26 cellular contexts compared by ENCODE assay signal in genomic region chr9:136913701-136914438, GRCh38. TPM values are rescaled to one million over a fixed set of nuclear protein-coding genes. Genes with fewer than 3 reads are reported as not detected.
"Had no signal": no experiment of that assay in that cellular context is flagged by ENCODE, and none has a peak within 500 bp of the region (broad histone marks: within the 10 kb centered on the region; RNA-seq: fewer than 3 reads in every experiment).

No MANE protein-coding gene starts in this region.

- H3K4me3 Mint-ChIP-seq: activated naive CD4-positive, alpha-beta T cell treated with anti-CD3 and anti-CD28 coated beads for 36 hours; activated naive CD8-positive, alpha-beta T cell; activated T-cell treated with anti-CD3 and anti-CD28 coated beads, Interleukin-2, amount 50 U/mL, for 4 hours; T-cell had no signal

- H3K27ac Mint-ChIP-seq: activated naive CD4-positive, alpha-beta T cell treated with anti-CD3 and anti-CD28 coated beads for 36 hours; activated naive CD8-positive, alpha-beta T cell; T-cell had no signal

- H3K27ac ChIP-seq: brain microvascular endothelial cell, cardiac muscle cell, KMS-11, SK-N-MC, VCaP had no signal

- H3K9ac ChIP-seq: KMS-11 had no signal

- H3K4me2 ChIP-seq: KMS-11 had no signal

- H3K27me3 Mint-ChIP-seq: activated naive CD8-positive, alpha-beta T cell; T-cell had no signal

- H3K9me3 Mint-ChIP-seq: activated naive CD4-positive, alpha-beta T cell treated with anti-CD3 and anti-CD28 coated beads for 36 hours; activated T-cell treated with anti-CD3 and anti-CD28 coated beads, Interleukin-2, amount 50 U/mL, for 4 hours; T-cell had no signal

- H3K4me3 ChIP-seq: cardiac muscle cell, SK-N-MC had no signal

- DNase-seq: activated CD4-positive, alpha-beta T cell treated with anti-CD3 and anti-CD28 coated beads, Interleukin-2, amount 50 U/mL, for 48 hours; activated CD4-positive, CD25-positive, alpha-beta regulatory T cell; activated CD8-positive, alpha-beta memory T cell treated with anti-CD3 and anti-CD28 coated beads, Interleukin-2, amount 50 U/mL, for 48 hours; activated gamma-delta T cell; activated naive CD4-positive, alpha-beta T cell treated with anti-CD3 and anti-CD28 coated beads for 36 hours; activated T-cell treated with anti-CD3 and anti-CD28 coated beads, Interleukin-2, amount 50 U/mL, for 4 hours; brain microvascular endothelial cell; cerebellar nuclear complex; NCI-H1092; NCI-H1417; NCI-H1930; NCI-H2171; NCI-H2227 treated with DMSO at 0.1 percent for 48 hours; NCI-H526; NCI-H82; T-cell; T-helper 2 cell; T1000 had no signal

- ATAC-seq: activated T-cell treated with anti-CD3 and anti-CD28 coated beads, Interleukin-2, amount 50 U/mL, for 4 hours; Right ventricle myocardium inferior; T-cell had no signal

- H3K27me3 ChIP-seq: brain microvascular endothelial cell, cardiac muscle cell had no signal

RNA-seq across cellular contexts. Expression of gene C8G, which starts 31.2 kb away (rescaled TPM):
- total RNA-seq: NCI-H460, RPMI7951 had no signal

RNA-seq across cellular contexts. Expression of gene LCN12, which starts 38.2 kb away (rescaled TPM):
- total RNA-seq: RPMI7951 had no signal
